ENCODE assay signal across 18 cellular contexts in genomic region chr4:36172650-36173049, GRCh38.
A peak's percentile ranks its signal among the peaks of the same experiment; 100 is the strongest.
DNase-seq lines count a peak whose midpoint lies in the region; ATAC-seq, FAIRE-seq and TF ChIP-seq lines count a peak whose summit lies in the region.
"Had no signal": no experiment of that assay in that cellular context is flagged by ENCODE, and none has a peak within 500 bp of the region (broad histone marks: within the 10 kb centered on the region; RNA-seq: fewer than 3 reads in every experiment).

No MANE protein-coding gene starts in this region.

- H3K27me3 ChIP-seq in neural progenitor cell (no peaks in the 10 kb centered on the region), HepG2 (ENCODE audit: control insufficient read depth in 1 of 2, insufficient read depth in 2 of 2, low read length in 2 of 2) (no peaks in the 10 kb centered on the region), esophagus squamous epithelium (no peaks in the 10 kb centered on the region)

- DNase-seq in NCI-H446 (lab: John Stamatoyannopoulos, UW) (peak; percentile 53 to 95), cerebellar cortex (ENCODE audit: low spot score) (peak; percentile 8), neural progenitor cell (ENCODE audit: low spot score) (no peak), HepG2 (ENCODE audit: low spot score) (no peak), esophagus squamous epithelium (lab: John Stamatoyannopoulos, UW) (no peak), epidermal melanocyte (ENCODE audit: insufficient read length, low spot score) (no peak)
- DNase-seq: ACHN, GDM1, H9, NCI-H1417 treated with DMSO at 0.1 percent for 48 hours, NCI-H2029 treated with DMSO at 0.1 percent for 48 hours, NCI-H510A, NCI-H774, SHP77, SK-N-SH had no signal

- H3K4me2 ChIP-seq in neural progenitor cell (peak overlapping the region; percentile 31), HepG2 (ENCODE audit: low read depth, low read length) (no peak overlapping the region)
- H3K4me2 ChIP-seq: KMS-11, SK-N-SH had no signal

- H3K36me3 ChIP-seq in neural progenitor cell (no peaks in the 10 kb centered on the region), HepG2 (replicated peaks in 1 of 2; ENCODE audit: control insufficient read depth in 1 of 2, insufficient read depth in 2 of 2, low read length in 2 of 2) (no peaks in the 10 kb centered on the region), esophagus squamous epithelium (peaks cover 0 to 28% (median 0%) of the 10 kb centered on the region in 3 donors)

- H2AFZ ChIP-seq in neural progenitor cell (replicated peaks): no peak overlapping the region
- no peak overlapping the region for H2AFZ ChIP-seq in HepG2 (ENCODE audit: low read length)

- H3K9me3 Mint-ChIP-seq in neural progenitor cell: no peaks in the 10 kb centered on the region
- H3K9me3 Mint-ChIP-seq: H9 had no signal

- in situ Hi-C loops in HepG2 (cut with HindIII; ENCODE audit: extremely low pct_ligation_motif_present, low pct_unique_long_range_greater_than_20kb): no loop called here

- POLR2A ChIA-PET in HepG2 (lab: Yijun Ruan, JAX): no interaction called here

- TF ChIP-seq EP300 in HepG2 (IDR thresholded peaks at IDR 0.05; ENCODE audit: low read depth in 2 of 2, low read length in 2 of 2) (no peak), HepG2 (CRISPR knock-in tag; IDR thresholded peaks at IDR 0.05; ENCODE audit: borderline replicate concordance) (no peak)

- H3K79me2 ChIP-seq in neural progenitor cell (ENCODE audit: low read depth) (no peaks in the 10 kb centered on the region), HepG2 (ENCODE audit: insufficient read depth, low read length) (no peaks in the 10 kb centered on the region)

- H3K9me3 ChIP-seq in neural progenitor cell (ENCODE audit: low read depth): no peaks in the 10 kb centered on the region
- no peaks in the 10 kb centered on the region for H3K9me3 ChIP-seq in HepG2 (ENCODE audit: low read length)
- H3K9me3 ChIP-seq in esophagus squamous epithelium: no peaks in the 10 kb centered on the region
- H3K9me3 ChIP-seq: SK-N-SH had no signal

- BruUV-seq in HepG2 (replicated peaks; lab: Mats Ljungman, UMichigan): no TSS peak

- CTCF ChIA-PET in HepG2 (lab: Yijun Ruan, JAX; ENCODE audit: low intra/inter-chr PET ratio, low total read pairs): no interaction called here

- H3K9ac ChIP-seq in neural progenitor cell: no peak overlapping the region
- no peak overlapping the region for H3K9ac ChIP-seq in HepG2 (ENCODE audit: insufficient read depth, low read depth, low read length)
- H3K9ac ChIP-seq: KMS-11, SK-N-SH had no signal

- TF ChIP-seq CTCF in neural progenitor cell (IDR thresholded peaks at IDR 0.05): no peak
- TF ChIP-seq CTCF in HepG2 (CRISPR knock-in tag; IDR thresholded peaks at IDR 0.05): no peak
- no peak for TF ChIP-seq CTCF in esophagus squamous epithelium (IDR thresholded peaks at IDR 0.05)

- H3K4me3 ChIP-seq in neural progenitor cell (no peak overlapping the region), HepG2 (replicated peaks in 1 of 3; ENCODE audit: insufficient read depth in 1 of 3, low read depth in 2 of 3, low read length in 3 of 3) (no peak overlapping the region), esophagus squamous epithelium (no peak overlapping the region)

- H3F3A ChIP-seq in neural progenitor cell (ENCODE audit: low read depth): no peaks in the 10 kb centered on the region

- WGBS in HepG2 (ENCODE audit: low lambda C conversion rate): 22% methylated on average over 2 of the region's 2 CpGs
- WGBS in esophagus squamous epithelium, 2 donors: 59 to 76% methylated on average over 2 of the region's 2 CpGs

- no peak for TF ChIP-seq POLR2A in HepG2 (IDR thresholded peaks at IDR 0.05; ENCODE audit: insufficient read depth in 1 of 2, low read depth in 2 of 2, low read length in 2 of 2)
- no peak for TF ChIP-seq POLR2A in esophagus squamous epithelium (IDR thresholded peaks at IDR 0.05)

- no peaks in the 10 kb centered on the region for H3K36me3 Mint-ChIP-seq in neural progenitor cell

- H3K27ac Mint-ChIP-seq in neural progenitor cell: no peak overlapping the region

- no peaks in the 10 kb centered on the region for H4K20me1 ChIP-seq in neural progenitor cell (ENCODE audit: low read depth)
- no peaks in the 10 kb centered on the region for H4K20me1 ChIP-seq in HepG2 (ENCODE audit: insufficient read depth, low read length)

- peaks cover 2% of the 10 kb centered on the region for H3K27me3 Mint-ChIP-seq in neural progenitor cell (ENCODE audit: insufficient read depth, low read depth)

- H3K4me3 Mint-ChIP-seq in neural progenitor cell: no peak overlapping the region
- H3K4me3 Mint-ChIP-seq: H9 had no signal

- H3K4me1 Mint-ChIP-seq in neural progenitor cell: no peaks in the 10 kb centered on the region

- ATAC-seq in HepG2 (no peak), HG03571 (IDR thresholded peaks at IDR 0.05; ENCODE audit: unreplicated experiment) (no peak)

- TF ChIP-seq RAD21 in HepG2 (CRISPR knock-in tag; IDR thresholded peaks at IDR 0.05): no peak

- peak overlapping the region; percentile 2 for H3K27ac ChIP-seq in neural progenitor cell
- H3K27ac ChIP-seq in HepG2 (ENCODE audit: extremely low read length, insufficient read depth, low read length): no peak overlapping the region
- H3K27ac ChIP-seq in esophagus squamous epithelium: no peak overlapping the region
- H3K27ac ChIP-seq: C4-2B, KMS-11 had no signal

- intact Hi-C loops in HepG2 (cut with micrococcal nuclease; ENCODE audit: unreplicated experiment): no loop called here
- intact Hi-C loops in esophagus squamous epithelium (cut with DNase I): no loop called here

- H3K4me1 ChIP-seq in neural progenitor cell (peaks cover 20% of the 10 kb centered on the region), HepG2 (ENCODE audit: insufficient read depth, low read length) (no peaks in the 10 kb centered on the region), esophagus squamous epithelium (no peaks in the 10 kb centered on the region)

- no peak for FAIRE-seq in HepG2 (lab: Jason Lieb, UNC)

TF ChIP-seq in HepG2, 621 proteins besides CTCF, POLR2A, EP300 and RAD21:
- TF ChIP-seq HNRNPH1 (optimal IDR thresholded peaks at IDR 0.05; ENCODE audit: low read depth, low read length) (no peak), ZSCAN9 (CRISPR knock-in tag; IDR thresholded peaks at IDR 0.05; ENCODE audit: borderline replicate concordance) (no peak), ZFP41 (CRISPR knock-in tag; IDR thresholded peaks at IDR 0.05; ENCODE audit: borderline replicate concordance) (no peak), MLLT10 (CRISPR knock-in tag; IDR thresholded peaks at IDR 0.05) (no peak), GFI1 (CRISPR knock-in tag; IDR thresholded peaks at IDR 0.05; ENCODE audit: borderline replicate concordance) (no peak), TCF7 (IDR thresholded peaks at IDR 0.05; ENCODE audit: low read depth) (no peak)

Comparison
In these comparisons a context has a peak if more than half of its experiments do, and no peak if none do; other contexts are left out.
1. DNase-seq: peak in NCI-H446 (2 of 2) and cerebellar cortex (single experiment); none in neural progenitor cell (single experiment), HepG2 (single experiment), esophagus squamous epithelium (single experiment) and epidermal melanocyte (single experiment).